Comparison of ENCODE assay signal across 33 cellular contexts in the genomic region with DNA sequence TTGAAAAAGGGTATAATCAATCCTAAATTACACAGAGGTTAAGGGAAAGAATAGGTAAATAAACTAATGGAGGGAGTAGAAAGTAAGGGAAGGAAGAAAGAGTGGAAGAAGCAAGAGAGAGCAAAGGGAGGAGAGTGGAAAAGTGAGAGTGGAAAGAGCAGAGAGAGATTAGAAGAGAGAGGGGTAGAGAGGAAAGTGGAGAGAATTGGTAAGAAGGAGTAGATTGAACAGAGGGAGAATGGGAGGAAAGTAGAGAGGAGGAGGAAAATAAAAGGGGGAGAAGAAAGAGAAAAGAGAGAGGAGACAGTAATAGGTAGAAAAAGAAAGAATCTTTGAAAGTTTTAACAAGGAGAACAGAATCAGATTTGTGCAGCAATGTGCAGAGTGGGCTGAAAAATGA. TPM values are rescaled to one million over a fixed set of nuclear protein-coding genes. Genes with fewer than 3 reads are reported as not detected.
"Had no signal": no experiment of that assay in that cellular context is flagged by ENCODE, and none has a peak within 500 bp of the region (broad histone marks: within the 10 kb centered on the region; RNA-seq: fewer than 3 reads in every experiment).

No MANE protein-coding gene starts in this region.

- H3K36me3 ChIP-seq: neutrophil, pancreas, prostate gland, spleen, suprapubic skin, tibial artery, transverse colon, upper lobe of right lung, uterus had no signal

- H3K27ac ChIP-seq: neutrophil, pancreas, prostate gland, skin epidermis, spleen, suprapubic skin, testis, tibial artery, transverse colon, upper lobe of right lung, uterus had no signal

- H3K4me2 ChIP-seq: smooth muscle cell had no signal

- H3K27ac Mint-ChIP-seq: naive thymus-derived CD8-positive, alpha-beta T cell; natural killer cell treated with Interleukin-12 subunit alpha and Interleukin-12 subunit beta and Interleukin-15 and Interleukin-18, amount 100 ng/mL, for 72 hours; nephron progenitor cell; stimulated activated memory B cell treated with anti-CD40 and anti-IgM and Interleukin-4, amounts not matched to agents 10 μg/mL and 1 μg/mL and 100 μg/mL, for 72 hours; stimulated activated naive CD8-positive, alpha-beta T cell treated with anti-CD3 and anti-CD28 coated beads, Interleukin-15, amount 100 ng/mL, for 72 hours; type B pancreatic cell had no signal

- DNase-seq: naive B cell; naive thymus-derived CD8-positive, alpha-beta T cell; nephron progenitor cell; nucleus accumbens; pancreas; right cardiac atrium; spleen; stimulated activated CD4-positive, alpha-beta T cell treated with anti-CD3 and anti-CD28 coated beads, Interleukin-12 subunit alpha, Interleukin-12 subunit beta, amount 100 ng/mL, for 4 hours; stimulated activated CD4-positive, alpha-beta T cell treated with anti-CD3 and anti-CD28 coated beads, Interleukin-1b, Interleukin-23, amount 100 ng/mL, for 48 hours; stimulated activated CD4-positive, alpha-beta T cell treated with anti-CD3 and anti-CD28 coated beads, Interleukin-4, amount 100 ng/mL, for 1 hour; stimulated activated CD4-positive, alpha-beta T cell treated with anti-CD3 and anti-CD28 coated beads, Interleukin-4, amount 100 ng/mL, for 4 hours; stimulated activated CD8-positive, alpha-beta memory T cell treated with anti-CD3 and anti-CD28 coated beads, Interleukin-4, amount 100 ng/mL, for 48 hours; stimulated activated naive CD4-positive, alpha-beta T cell; stimulated activated naive CD8-positive, alpha-beta T cell treated with anti-CD3 and anti-CD28 coated beads, Interleukin-15, amount 100 ng/mL, for 72 hours; stimulated activated naive CD8-positive, alpha-beta T cell treated with anti-CD3 and anti-CD28 coated beads, Interleukin-15, Interleukin-2, amounts not matched to agents 100 U/mL and 50 U/mL, for 24 hours; substantia nigra; testis; tibial artery; transverse colon; upper lobe of right lung; uterus had no signal

- H3K9me3 ChIP-seq: neutrophil, pancreas, prostate gland, suprapubic skin, testis, tibial artery, transverse colon, upper lobe of right lung, uterus had no signal

- H3K4me3 Mint-ChIP-seq: naive B cell; naive thymus-derived CD8-positive, alpha-beta T cell; natural killer cell treated with Interleukin-12 subunit alpha and Interleukin-12 subunit beta and Interleukin-15 and Interleukin-18, amount 100 ng/mL, for 72 hours; nephron progenitor cell; neural crest cell; stimulated activated memory B cell treated with anti-CD40 and anti-IgM and Interleukin-4, amounts not matched to agents 10 μg/mL and 1 μg/mL and 100 μg/mL, for 72 hours; stimulated activated naive CD8-positive, alpha-beta T cell treated with anti-CD3 and anti-CD28 coated beads, Interleukin-15, amount 100 ng/mL, for 72 hours; type B pancreatic cell had no signal

- H3K9me3 Mint-ChIP-seq: natural killer cell treated with Interleukin-12 subunit alpha and Interleukin-12 subunit beta and Interleukin-15 and Interleukin-18, amount 100 ng/mL, for 72 hours; nephron progenitor cell; neural crest cell; stimulated activated naive CD8-positive, alpha-beta T cell treated with anti-CD3 and anti-CD28 coated beads, Interleukin-15, amount 100 ng/mL, for 72 hours; type B pancreatic cell had no signal

- H3K27me3 ChIP-seq: neutrophil, pancreas, spleen, suprapubic skin, testis, tibial artery, transverse colon, upper lobe of right lung, uterus had no signal

- H3K27me3 Mint-ChIP-seq: naive B cell; naive thymus-derived CD8-positive, alpha-beta T cell; natural killer cell treated with Interleukin-12 subunit alpha and Interleukin-12 subunit beta and Interleukin-15 and Interleukin-18, amount 100 ng/mL, for 72 hours; stimulated activated memory B cell treated with anti-CD40 and anti-IgM and Interleukin-4, amounts not matched to agents 10 μg/mL and 1 μg/mL and 100 μg/mL, for 72 hours; stimulated activated naive CD8-positive, alpha-beta T cell treated with anti-CD3 and anti-CD28 coated beads, Interleukin-15, amount 100 ng/mL, for 72 hours; type B pancreatic cell had no signal

- H3K4me3 ChIP-seq: pancreas, prostate gland, skin epidermis, smooth muscle cell, spleen, suprapubic skin, testis, tibial artery, transverse colon, upper lobe of right lung, uterus had no signal

- H3K4me1 Mint-ChIP-seq: naive B cell; naive thymus-derived CD8-positive, alpha-beta T cell; nephron progenitor cell; neural crest cell; stimulated activated memory B cell treated with anti-CD40 and anti-IgM and Interleukin-4, amounts not matched to agents 10 μg/mL and 1 μg/mL and 100 μg/mL, for 72 hours; stimulated activated naive CD8-positive, alpha-beta T cell treated with anti-CD3 and anti-CD28 coated beads, Interleukin-15, amount 100 ng/mL, for 72 hours had no signal

- H3K4me1 ChIP-seq: pancreas, prostate gland, spleen, suprapubic skin, testis, tibial artery, transverse colon, upper lobe of right lung, uterus had no signal

- H3K36me3 Mint-ChIP-seq: naive B cell; natural killer cell treated with Interleukin-12 subunit alpha and Interleukin-12 subunit beta and Interleukin-15 and Interleukin-18, amount 100 ng/mL, for 72 hours; type B pancreatic cell had no signal

- ATAC-seq: naive thymus-derived CD8-positive, alpha-beta T cell; natural killer cell treated with Interleukin-12 subunit alpha and Interleukin-12 subunit beta and Interleukin-15 and Interleukin-18, amount 100 ng/mL, for 72 hours; pancreas; right cardiac atrium; sciatic nerve; stimulated activated memory B cell treated with anti-CD40 and anti-IgM and Interleukin-4, amounts not matched to agents 10 μg/mL and 1 μg/mL and 100 μg/mL, for 72 hours; stimulated activated naive CD8-positive, alpha-beta T cell treated with anti-CD3 and anti-CD28 coated beads, Interleukin-15, amount 100 ng/mL, for 72 hours; stimulated activated naive CD8-positive, alpha-beta T cell treated with anti-CD3 and anti-CD28 coated beads, Interleukin-15, Interleukin-2, amounts not matched to agents 100 U/mL and 50 U/mL, for 24 hours; upper lobe of right lung had no signal

RNA-seq across cellular contexts. Expression of gene TERB1, which starts 24.9 kb away (rescaled TPM):
- total RNA-seq: omental fat pad, pancreas, smooth muscle cell, suprapubic skin, urinary bladder had no signal
- polyA plus RNA-seq: naive thymus-derived CD8-positive, alpha-beta T cell; pancreas; right cardiac atrium; smooth muscle cell; urinary bladder had no signal
